8 cellular contexts compared by ENCODE assay signal in the genomic region with DNA sequence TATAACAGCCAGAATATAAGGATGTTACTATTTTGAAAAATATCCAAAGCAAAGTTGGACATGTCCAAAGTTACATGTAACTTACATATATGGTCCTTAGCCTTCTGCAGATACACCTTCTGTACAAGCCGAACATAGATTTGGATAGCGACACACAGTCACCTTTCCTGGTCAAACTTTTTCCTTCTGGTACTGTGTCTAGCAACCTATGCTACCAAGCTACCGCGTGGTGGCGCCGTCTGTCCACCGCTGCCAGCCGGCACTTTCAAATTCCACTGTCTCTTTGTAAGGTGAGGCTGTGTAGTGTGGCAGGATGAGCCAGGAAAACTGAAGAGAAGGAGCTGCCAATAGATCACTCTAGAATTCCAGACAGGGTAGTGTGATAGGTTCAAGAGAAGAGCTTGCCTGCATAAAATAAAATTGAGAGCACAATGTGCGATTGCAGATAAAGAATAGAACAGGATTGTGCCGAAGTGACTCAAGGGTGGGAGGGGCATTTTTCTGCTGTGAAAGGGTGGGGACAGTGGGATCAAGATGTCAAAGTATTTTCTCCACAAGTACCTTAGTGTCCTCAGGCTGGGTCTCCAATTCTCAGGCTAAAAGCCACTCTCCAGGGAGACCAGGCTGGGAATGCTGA.
DNase-seq lines count a peak whose midpoint lies in the region; ATAC-seq and TF ChIP-seq lines count a peak whose summit lies in the region.

No MANE protein-coding gene starts in this region.

- no peaks in the 10 kb centered on the region for H3K36me3 Mint-ChIP-seq in CD4-positive, alpha-beta memory T cell
- no peaks in the 10 kb centered on the region for H3K36me3 Mint-ChIP-seq in GM23338 (ENCODE audit: low read depth)

- H3K4me3 ChIP-seq in CD4-positive, alpha-beta memory T cell (ENCODE audit: low read length in 2 of 2) = no peak overlapping the region
- no peak overlapping the region for H3K4me3 ChIP-seq in GM23338
- no peak overlapping the region for H3K4me3 ChIP-seq in SU-DHL-6 (ENCODE audit: insufficient read depth, low read length, poor library complexity, severe bottlenecking)
- no peak overlapping the region for H3K4me3 ChIP-seq in spleen

- H3K9me2 ChIP-seq in GM23338 (ENCODE audit: insufficient read depth) (no peaks in the 10 kb centered on the region), SU-DHL-6 (replicated peaks; ENCODE audit: insufficient read depth, low read length) (no peaks in the 10 kb centered on the region)

- H4K20me1 ChIP-seq in GM23338 (replicated peaks; ENCODE audit: insufficient read depth) (no peaks in the 10 kb centered on the region), SU-DHL-6 (ENCODE audit: low read depth, low read length) (no peaks in the 10 kb centered on the region)

- 24 to 30% (median 27%) methylated on average over 10 of the region's 10 CpGs for WGBS in spleen, 5 donors

- H3K9me3 ChIP-seq in CD4-positive, alpha-beta memory T cell (ENCODE audit: control insufficient read depth in 1 of 2, low read length in 2 of 2) = no peaks in the 10 kb centered on the region
- H3K9me3 ChIP-seq in SU-DHL-6 (ENCODE audit: insufficient read depth, low read length) = no peaks in the 10 kb centered on the region
- no peaks in the 10 kb centered on the region for H3K9me3 ChIP-seq in spleen

- peak overlapping the region in 6 of 8 donors; percentile 25 to 87 (median 56) for H3K4me3 Mint-ChIP-seq in CD4-positive, alpha-beta memory T cell
- no peak overlapping the region for H3K4me3 Mint-ChIP-seq in GM23338

- POLR2A ChIA-PET in CD4-positive, alpha-beta memory T cell (lab: Charles Lee; ENCODE audit: partially characterized antibody) = interaction anchor here (1.1 to 1.3 kb wide), 2 partner anchors 417 to 645 kb away, joined by 3 to 4 read pairs; no protein-coding TSS in a partner anchor

- peak in 4 of 5 donors; percentile 23 to 42 (median 28) for DNase-seq in CD4-positive, alpha-beta memory T cell
- DNase-seq in GM23338 (ENCODE audit: low spot score) = peak; percentile 78
- peak; percentile 4 for DNase-seq in NCI-H128 (lab: John Stamatoyannopoulos, UW; ENCODE audit: unreplicated experiment)
- DNase-seq in astrocyte of the hippocampus (ENCODE audit: low read depth, low spot score) = peak; percentile 82
- DNase-seq in iPS DF 4.7 (ENCODE audit: extremely low read depth, low spot score) = peak; percentile 64
- peak; percentile 82 for DNase-seq in spleen

- no peak for TF ChIP-seq POLR2A in spleen (IDR thresholded peaks at IDR 0.05)

- peak; percentile 94 to 95 for TF ChIP-seq CTCF in GM23338 (conservative IDR thresholded peaks at IDR 0.05; ENCODE audit: low read depth in 2 of 2)
- TF ChIP-seq CTCF in SU-DHL-6 (IDR thresholded peaks at IDR 0.05; ENCODE audit: insufficient read depth, low read length, poor library complexity, severe bottlenecking) = peak; percentile 76
- peak in 10 of 11 experiments; percentile 28 to 76 (median 63) for TF ChIP-seq CTCF in spleen (IDR thresholded peaks at IDR 0.05 in 8 of 11, conservative IDR thresholded peaks at IDR 0.05 in 3 of 11)

- no peaks in the 10 kb centered on the region for H3K36me3 ChIP-seq in CD4-positive, alpha-beta memory T cell (ENCODE audit: insufficient read depth, low read length)
- H3K36me3 ChIP-seq in GM23338 (ENCODE audit: insufficient read depth) = no peaks in the 10 kb centered on the region
- H3K36me3 ChIP-seq in SU-DHL-6 (ENCODE audit: low read length) = no peaks in the 10 kb centered on the region
- peaks cover 0 to 12% (median 0%) of the 10 kb centered on the region in 6 donors for H3K36me3 ChIP-seq in spleen

- CTCF ChIA-PET in CD4-positive, alpha-beta memory T cell (lab: Charles Lee; ENCODE audit: partially characterized antibody) = interaction anchor here (0.6 to 6.9 kb wide), 50 partner anchors 10 to 1570 kb away, joined by 3 to 206 read pairs (median 5); a partner anchor contains a TSS

- H3K4me2 ChIP-seq in GM23338 (no peak overlapping the region), SU-DHL-6 (ENCODE audit: low read depth, low read length, poor library complexity, severe bottlenecking) (no peak overlapping the region)

- H3K9ac ChIP-seq in SU-DHL-6 (ENCODE audit: low read length) = no peak overlapping the region

- ATAC-seq in GM23338 (peak; percentile 80), HG02970 (IDR thresholded peaks at IDR 0.05; ENCODE audit: low FRiP score, unreplicated experiment) (no peak)

- no peaks in the 10 kb centered on the region for H3K27me3 ChIP-seq in CD4-positive, alpha-beta memory T cell (ENCODE audit: insufficient read depth, low read length)
- H3K27me3 ChIP-seq in GM23338 (ENCODE audit: insufficient read depth) = no peaks in the 10 kb centered on the region
- no peaks in the 10 kb centered on the region for H3K27me3 ChIP-seq in SU-DHL-6 (ENCODE audit: low read length)
- H3K27me3 ChIP-seq in spleen (replicated peaks in 1 of 7) = no peaks in the 10 kb centered on the region

- H2AFZ ChIP-seq in GM23338 (0 out of 2 replicates have a peak overlapping the region, but pooled peaks have one; percentile 11), SU-DHL-6 (ENCODE audit: low read depth, low read length, severe bottlenecking) (no peak overlapping the region)

- H3K4me1 ChIP-seq in CD4-positive, alpha-beta memory T cell (ENCODE audit: insufficient read depth, low read length) = peaks cover 31% of the 10 kb centered on the region
- H3K4me1 ChIP-seq in GM23338 (ENCODE audit: insufficient read depth) (peaks cover 16% of the 10 kb centered on the region; the same call in 1 of the 2 replicates), spleen (peaks cover 5 to 31% (median 14%) of the 10 kb centered on the region in 6 donors)

- H3K27ac Mint-ChIP-seq in CD4-positive, alpha-beta memory T cell = peak overlapping the region; percentile 6 to 94 (median 31)
- H3K27ac Mint-ChIP-seq in GM23338 = no peak overlapping the region

- no peak overlapping the region for H3K27ac ChIP-seq in CD4-positive, alpha-beta memory T cell (ENCODE audit: low read depth, low read length)
- H3K27ac ChIP-seq in GM23338 (ENCODE audit: low read depth) (no peak overlapping the region), SU-DHL-6 (ENCODE audit: low read depth, low read length) (0 out of 2 replicates have a peak overlapping the region, but pooled peaks have one; percentile 81), spleen (no peak overlapping the region)

- no peaks in the 10 kb centered on the region for H3K27me3 Mint-ChIP-seq in CD4-positive, alpha-beta memory T cell
- peaks cover 4% of the 10 kb centered on the region for H3K27me3 Mint-ChIP-seq in GM23338 (ENCODE audit: insufficient read depth, low read depth, poor library complexity)

- intact Hi-C loops in CD4-positive, alpha-beta memory T cell (cut with micrococcal nuclease) = loop anchor here (2.0 to 5.0 kb wide), 3 partner anchors 262 to 585 kb away; a partner anchor contains a TSS
- intact Hi-C loops in spleen (cut with DNase I; ENCODE audit: low total_unique reads) = loop anchor here (5.0 to 10.0 kb wide), 3 partner anchors 259 to 529 kb away; no protein-coding TSS in a partner anchor

- no peaks in the 10 kb centered on the region for H3K9me3 Mint-ChIP-seq in CD4-positive, alpha-beta memory T cell
- no peaks in the 10 kb centered on the region for H3K9me3 Mint-ChIP-seq in GM23338

- no peaks in the 10 kb centered on the region for H3K79me2 ChIP-seq in GM23338 (replicated peaks; ENCODE audit: insufficient read depth)
- H3K79me2 ChIP-seq in SU-DHL-6 (ENCODE audit: insufficient read depth, low read length) = no peaks in the 10 kb centered on the region

- H3K4me1 Mint-ChIP-seq in CD4-positive, alpha-beta memory T cell = peaks cover 25 to 38% (median 31%) of the 10 kb centered on the region in 4 donors
- H3K4me1 Mint-ChIP-seq in GM23338 = peaks cover 31% of the 10 kb centered on the region

- H3F3A ChIP-seq in GM23338 (replicated peaks; ENCODE audit: low read depth) (no peaks in the 10 kb centered on the region), SU-DHL-6 (ENCODE audit: insufficient read depth) (peaks cover 5% of the 10 kb centered on the region; the same call in 1 of the 2 replicates)

TF ChIP-seq in GM23338, 12 proteins besides CTCF, POLR2A, EP300 and RAD21:
- TF ChIP-seq EZH2phosphoT487 (IDR thresholded peaks at IDR 0.05; ENCODE audit: unreplicated experiment) = no peak
- TF ChIP-seq, protein P1, sequence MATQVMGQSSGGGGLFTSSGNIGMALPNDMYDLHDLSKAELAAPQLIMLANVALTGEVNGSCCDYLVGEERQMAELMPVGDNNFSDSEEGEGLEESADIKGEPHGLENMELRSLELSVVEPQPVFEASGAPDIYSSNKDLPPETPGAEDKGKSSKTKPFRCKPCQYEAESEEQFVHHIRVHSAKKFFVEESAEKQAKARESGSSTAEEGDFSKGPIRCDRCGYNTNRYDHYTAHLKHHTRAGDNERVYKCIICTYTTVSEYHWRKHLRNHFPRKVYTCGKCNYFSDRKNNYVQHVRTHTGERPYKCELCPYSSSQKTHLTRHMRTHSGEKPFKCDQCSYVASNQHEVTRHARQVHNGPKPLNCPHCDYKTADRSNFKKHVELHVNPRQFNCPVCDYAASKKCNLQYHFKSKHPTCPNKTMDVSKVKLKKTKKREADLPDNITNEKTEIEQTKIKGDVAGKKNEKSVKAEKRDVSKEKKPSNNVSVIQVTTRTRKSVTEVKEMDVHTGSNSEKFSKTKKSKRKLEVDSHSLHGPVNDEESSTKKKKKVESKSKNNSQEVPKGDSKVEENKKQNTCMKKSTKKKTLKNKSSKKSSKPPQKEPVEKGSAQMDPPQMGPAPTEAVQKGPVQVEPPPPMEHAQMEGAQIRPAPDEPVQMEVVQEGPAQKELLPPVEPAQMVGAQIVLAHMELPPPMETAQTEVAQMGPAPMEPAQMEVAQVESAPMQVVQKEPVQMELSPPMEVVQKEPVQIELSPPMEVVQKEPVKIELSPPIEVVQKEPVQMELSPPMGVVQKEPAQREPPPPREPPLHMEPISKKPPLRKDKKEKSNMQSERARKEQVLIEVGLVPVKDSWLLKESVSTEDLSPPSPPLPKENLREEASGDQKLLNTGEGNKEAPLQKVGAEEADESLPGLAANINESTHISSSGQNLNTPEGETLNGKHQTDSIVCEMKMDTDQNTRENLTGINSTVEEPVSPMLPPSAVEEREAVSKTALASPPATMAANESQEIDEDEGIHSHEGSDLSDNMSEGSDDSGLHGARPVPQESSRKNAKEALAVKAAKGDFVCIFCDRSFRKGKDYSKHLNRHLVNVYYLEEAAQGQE (IDR thresholded peaks at IDR 0.05; ENCODE audit: unreplicated experiment) = peak; percentile 48

Comparison
In these comparisons a context has a peak if more than half of its experiments do, and no peak if none do; other contexts are left out.
1. DNase-seq: peak in every context shown above with its lines; median percentile 82 in astrocyte of the hippocampus; 82 in spleen; 78 in GM23338; 64 in iPS DF 4.7; 28 in CD4-positive, alpha-beta memory T cell; 4 in NCI-H128.